In genomic region chrX:20431486-20431885, GRCh38 we compare ENCODE assay signal across 17 cellular contexts.
DNase-seq lines count a peak whose midpoint lies in the region; ATAC-seq, FAIRE-seq and TF ChIP-seq lines count a peak whose summit lies in the region.
"Had no signal": no experiment of that assay in that cellular context is flagged by ENCODE, and none has a peak within 500 bp of the region (broad histone marks: within the 10 kb centered on the region; RNA-seq: fewer than 3 reads in every experiment).

No MANE protein-coding gene starts in this region.

- TF ChIP-seq RAD21 in A549 (conservative IDR thresholded peaks at IDR 0.05 in 1 of 2, IDR thresholded peaks at IDR 0.05 in 1 of 2) = no peak

- CTCF ChIA-PET in A549 (lab: Yijun Ruan, JAX) (no interaction called here), MCF 10A (lab: Yijun Ruan, JAX) (interaction anchor here (0.6 kb wide), 1 partner anchor 1236 kb away, joined by 3 read pairs; no protein-coding TSS in a partner anchor)

- H3K27ac Mint-ChIP-seq in MCF 10A (ENCODE audit: low read depth, unreplicated experiment) = no peak overlapping the region
- H3K27ac Mint-ChIP-seq: CD14-positive monocyte; CD8-positive, alpha-beta T cell; HFFc6 had no signal

- no peak overlapping the region for H3K4ac ChIP-seq in mesendoderm (ENCODE audit: low read depth, low read length)

- DNase-seq in A549 (ENCODE audit: low read depth in 1 of 2, low spot score in 1 of 2) = no peak
- DNase-seq in M059J (ENCODE audit: low read depth) = peak; percentile 3
- DNase-seq in fibroblast of gingiva (ENCODE audit: low read depth) = peak; percentile 3
- DNase-seq in right lobe of liver = no peak
- no peak for DNase-seq in mesendoderm
- no peak for DNase-seq in MCF 10A (ENCODE audit: unreplicated experiment)
- DNase-seq: CD8-positive, alpha-beta T cell; COR-L47; DMS153; DMS79 treated with DMSO at 0.1 percent for 48 hours; GDM1; HFFc6 had no signal

- H3K9ac ChIP-seq in mesendoderm (ENCODE audit: low read length) = no peak overlapping the region

- TF ChIP-seq EP300 in A549 (IDR thresholded peaks at IDR 0.05) = no peak

- H3K27ac ChIP-seq in A549 (no peak overlapping the region), right lobe of liver (no peak overlapping the region), mesendoderm (ENCODE audit: low read depth, low read length) (no peak overlapping the region)
- H3K27ac ChIP-seq: HL-60 had no signal

- BruUV-seq in MCF 10A (replicated peaks; lab: Mats Ljungman, UMichigan) = no TSS peak

- WGBS in A549 (ENCODE audit: missing lambda C conversion rate) = 74% methylated on average over 1 of the region's 1 CpG
- WGBS in right lobe of liver (ENCODE audit: insufficient coverage, low coverage, low lambda C conversion rate, missing lambda C conversion rate) = 17% methylated on average over 1 of the region's 1 CpG
- WGBS in mesendoderm (ENCODE audit: extremely low coverage, insufficient coverage, low lambda C conversion rate) = no CpG with 5 or more reads among the region's 1 CpG

- H3K56ac ChIP-seq in mesendoderm (ENCODE audit: low read length) = no peak overlapping the region

- H3K4me1 Mint-ChIP-seq in MCF 10A (ENCODE audit: insufficient read depth, unreplicated experiment) = no peaks in the 10 kb centered on the region

- no peak overlapping the region for H3K4me3 ChIP-seq in A549
- H3K4me3 ChIP-seq in right lobe of liver = no peak overlapping the region
- no peak overlapping the region for H3K4me3 ChIP-seq in mesendoderm (ENCODE audit: low read length)

- POLR2A ChIA-PET in A549 (lab: Yijun Ruan, JAX) = no interaction called here
- POLR2A ChIA-PET in MCF 10A (lab: Yijun Ruan, JAX) = interaction anchor here (0.7 kb wide), 1 partner anchor 143 kb away, joined by 3 read pairs; no protein-coding TSS in a partner anchor

- no peak overlapping the region for H2AK5ac ChIP-seq in mesendoderm (ENCODE audit: low read length)

- intact Hi-C loops in right lobe of liver (cut with DNase I) (no loop called here), MCF 10A (cut with micrococcal nuclease) (no loop called here)

- H3K36me3 ChIP-seq in right lobe of liver (no peaks in the 10 kb centered on the region), mesendoderm (ENCODE audit: control insufficient read depth, insufficient read depth, low read length) (no peaks in the 10 kb centered on the region)

- peaks cover 28% of the 10 kb centered on the region for H3K4me1 ChIP-seq in A549
- H3K4me1 ChIP-seq in right lobe of liver = peaks cover 0 to 9% (median 0%) of the 10 kb centered on the region in 4 donors
- H3K4me1 ChIP-seq in mesendoderm (ENCODE audit: control insufficient read depth, low read depth, low read length) = no peaks in the 10 kb centered on the region

- no peak for TF ChIP-seq POLR2A in A549 (IDR thresholded peaks at IDR 0.05; ENCODE audit: low read length)
- no peak for TF ChIP-seq POLR2A in right lobe of liver (IDR thresholded peaks at IDR 0.05)

- H3K23ac ChIP-seq in mesendoderm (ENCODE audit: low read length) = no peak overlapping the region

- no peak overlapping the region for H3K18ac ChIP-seq in mesendoderm (ENCODE audit: low read length)

- no peak overlapping the region for H2BK120ac ChIP-seq in mesendoderm (ENCODE audit: low read depth, low read length)

- H3K79me2 ChIP-seq in mesendoderm (ENCODE audit: control insufficient read depth, insufficient read depth, low read length) = no peaks in the 10 kb centered on the region

- H3K4me3 Mint-ChIP-seq in MCF 10A (ENCODE audit: unreplicated experiment) = no peak overlapping the region
- H3K4me3 Mint-ChIP-seq: CD14-positive monocyte; CD8-positive, alpha-beta T cell; HFFc6 had no signal

- no peak overlapping the region for H4K8ac ChIP-seq in mesendoderm (ENCODE audit: low read depth, low read length)

- H3K79me1 ChIP-seq in mesendoderm (ENCODE audit: low read length) = no peaks in the 10 kb centered on the region

- TF ChIP-seq CTCF in A549 (IDR thresholded peaks at IDR 0.05) (no peak), right lobe of liver (IDR thresholded peaks at IDR 0.05) (no peak), MCF 10A (IDR thresholded peaks at IDR 0.05; ENCODE audit: unreplicated experiment) (no peak)

- peaks cover 0 to 4% of the 10 kb centered on the region in 2 donors for H3K27me3 ChIP-seq in right lobe of liver
- H3K27me3 ChIP-seq in mesendoderm (ENCODE audit: insufficient read depth, low read length, poor library complexity) = no peaks in the 10 kb centered on the region

- peaks cover 43% of the 10 kb centered on the region for H3K27me3 Mint-ChIP-seq in MCF 10A (ENCODE audit: insufficient read depth, unreplicated experiment)

- no peak overlapping the region for H4K5ac ChIP-seq in mesendoderm (ENCODE audit: low read length)

- H3K9me3 Mint-ChIP-seq in MCF 10A (ENCODE audit: unreplicated experiment) = no peaks in the 10 kb centered on the region
- H3K9me3 Mint-ChIP-seq: CD8-positive, alpha-beta T cell; HFFc6 had no signal

- FAIRE-seq in A549 (lab: Jason Lieb, UNC) = peak; percentile 67
- FAIRE-seq: D721Med, GM12892 had no signal

- H3K36me3 Mint-ChIP-seq in MCF 10A (ENCODE audit: insufficient read depth, unreplicated experiment) = no peaks in the 10 kb centered on the region
- H3K36me3 Mint-ChIP-seq: CD14-positive monocyte; CD8-positive, alpha-beta T cell had no signal

- H2BK5ac ChIP-seq in mesendoderm (ENCODE audit: low read length) = no peak overlapping the region

- no peaks in the 10 kb centered on the region for H3K9me3 ChIP-seq in A549
- no peaks in the 10 kb centered on the region for H3K9me3 ChIP-seq in right lobe of liver

- ATAC-seq in A549 (no peak), right lobe of liver (peak; percentile 56 to 81 (median 74)), GM18517 (IDR thresholded peaks at IDR 0.05; ENCODE audit: unreplicated experiment) (no peak)
- ATAC-seq: CD8-positive, alpha-beta T cell had no signal

- H3K4me2 ChIP-seq in A549 = no peak overlapping the region
- H3K4me2 ChIP-seq in mesendoderm (ENCODE audit: low read length) = no peak overlapping the region

- no peak overlapping the region for H2BK15ac ChIP-seq in mesendoderm (replicated peaks; ENCODE audit: low read depth)

TF ChIP-seq in A549, 52 proteins besides CTCF, POLR2A, EP300 and RAD21 (continues in another document):
- TF ChIP-seq HDAC2 (IDR thresholded peaks at IDR 0.05) = no peak
- no peak for TF ChIP-seq MYC (IDR thresholded peaks at IDR 0.05; ENCODE audit: borderline replicate concordance, low read length)
- no peak for TF ChIP-seq ZC3H11A (IDR thresholded peaks at IDR 0.05)
- TF ChIP-seq HMGXB4 (CRISPR knock-in tag; IDR thresholded peaks at IDR 0.05; ENCODE audit: borderline replicate concordance) = no peak
- no peak for TF ChIP-seq TP53 (CRISPR knock-in tag; IDR thresholded peaks at IDR 0.05)
- TF ChIP-seq KDM5A (IDR thresholded peaks at IDR 0.05) = no peak
- TF ChIP-seq, protein P1, sequence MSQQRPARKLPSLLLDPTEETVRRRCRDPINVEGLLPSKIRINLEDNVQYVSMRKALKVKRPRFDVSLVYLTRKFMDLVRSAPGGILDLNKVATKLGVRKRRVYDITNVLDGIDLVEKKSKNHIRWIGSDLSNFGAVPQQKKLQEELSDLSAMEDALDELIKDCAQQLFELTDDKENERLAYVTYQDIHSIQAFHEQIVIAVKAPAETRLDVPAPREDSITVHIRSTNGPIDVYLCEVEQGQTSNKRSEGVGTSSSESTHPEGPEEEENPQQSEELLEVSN (IDR thresholded peaks at IDR 0.05; ENCODE audit: borderline replicate concordance, low read depth) = no peak
- TF ChIP-seq, protein P2, sequence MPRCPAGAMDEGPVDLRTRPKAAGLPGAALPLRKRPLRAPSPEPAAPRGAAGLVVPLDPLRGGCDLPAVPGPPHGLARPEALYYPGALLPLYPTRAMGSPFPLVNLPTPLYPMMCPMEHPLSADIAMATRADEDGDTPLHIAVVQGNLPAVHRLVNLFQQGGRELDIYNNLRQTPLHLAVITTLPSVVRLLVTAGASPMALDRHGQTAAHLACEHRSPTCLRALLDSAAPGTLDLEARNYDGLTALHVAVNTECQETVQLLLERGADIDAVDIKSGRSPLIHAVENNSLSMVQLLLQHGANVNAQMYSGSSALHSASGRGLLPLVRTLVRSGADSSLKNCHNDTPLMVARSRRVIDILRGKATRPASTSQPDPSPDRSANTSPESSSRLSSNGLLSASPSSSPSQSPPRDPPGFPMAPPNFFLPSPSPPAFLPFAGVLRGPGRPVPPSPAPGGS (IDR thresholded peaks at IDR 0.05) = no peak
- no peak for TF ChIP-seq EHMT2 (IDR thresholded peaks at IDR 0.05; ENCODE audit: low read depth)

Comparison
In these comparisons a context has a peak if more than half of its experiments do, and no peak if none do; other contexts are left out.
1. ATAC-seq: peak in right lobe of liver (4 of 4); none in A549 (0 of 2) and GM18517 (single experiment).
2. DNase-seq: peak in M059J (single experiment) and fibroblast of gingiva (single experiment); none in A549 (0 of 2), right lobe of liver (0 of 3), mesendoderm (single experiment) and MCF 10A (single experiment).